8 cellular contexts compared by ENCODE assay signal in the genomic region with DNA sequence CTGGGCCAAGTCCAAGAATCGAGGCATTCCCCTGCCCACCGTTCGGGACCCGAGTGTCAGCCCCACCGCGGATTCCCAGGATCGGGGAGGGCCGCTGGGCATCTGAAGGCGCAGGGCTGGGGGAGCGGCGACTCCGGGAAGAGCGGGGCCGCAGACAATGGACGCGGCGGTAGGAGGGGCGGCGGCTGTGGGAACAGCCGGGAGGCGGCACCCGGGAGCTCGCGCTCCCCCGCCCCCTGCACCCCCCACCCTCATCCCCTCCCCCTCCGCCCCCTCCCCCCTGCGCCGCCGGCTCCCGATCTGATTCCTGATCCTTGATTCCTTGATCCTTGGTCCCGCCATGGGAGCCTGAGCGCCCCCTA. TPM values are rescaled to one million over a fixed set of nuclear protein-coding genes. Genes with fewer than 3 reads are reported as not detected.
DNase-seq lines count a peak whose midpoint lies in the region; ATAC-seq and TF ChIP-seq lines count a peak whose summit lies in the region.

A gene (plus strand): TSS at position 281 of the 362 bp plus-strand sequence. CDS start 15,274 bp downstream, outside the sequence.

- no peaks in the 10 kb centered on the region for H3K9me3 Mint-ChIP-seq in activated B cell treated with CpG ODN at 0.5 μM for 24 hours

- H3K36me3 Mint-ChIP-seq in activated B cell treated with CpG ODN at 0.5 μM for 24 hours (ENCODE audit: low read depth): no peaks in the 10 kb centered on the region

- peak within 1 kb of the TSS; percentile 84 for H3K4me3 Mint-ChIP-seq in activated B cell treated with CpG ODN at 0.5 μM for 24 hours

- H3K27ac Mint-ChIP-seq in activated B cell treated with CpG ODN at 0.5 μM for 24 hours: peak within 1 kb of the TSS; percentile 68

- H3K27me3 Mint-ChIP-seq in activated B cell treated with CpG ODN at 0.5 μM for 24 hours: no peaks in the 10 kb centered on the region

- peaks cover 45% of the 10 kb centered on the region for H3K4me1 Mint-ChIP-seq in activated B cell treated with CpG ODN at 0.5 μM for 24 hours

- TF ChIP-seq CTCF in activated B cell treated with CpG ODN at 0.5 μM for 24 hours (IDR thresholded peaks at IDR 0.05) (no peak), lung (IDR thresholded peaks at IDR 0.05; ENCODE audit: control extremely low read depth, extremely low read depth) (no peak)

- peak within 1 kb of the TSS in 1 of 2 donors; percentile 40 for H3K27ac ChIP-seq in lung (ENCODE audit: low read depth in 1 of 2, low read length in 1 of 2)

- intact Hi-C loops in activated B cell treated with CpG ODN at 0.5 μM for 24 hours (cut with micrococcal nuclease): no loop called here

- peaks cover 3 to 4% of the 10 kb centered on the region in 2 donors for H3K4me1 ChIP-seq in lung (ENCODE audit: control insufficient read depth in 2 of 2, insufficient read depth in 2 of 2, low read length in 2 of 2)

- peak within 1 kb of the TSS; percentile 51 for H3K4me3 ChIP-seq in lung

- 1 to 2% methylated on average over 17 to 29 of the region's 32 CpGs for WGBS in lung, 2 donors

- POLR2A ChIA-PET in activated B cell treated with CpG ODN at 0.5 μM for 24 hours (lab: Charles Lee): interaction anchor here (0.6 to 1.3 kb wide), 3 partner anchors 66 to 733 kb away, joined by 5 to 9 read pairs (median 9); no protein-coding TSS in a partner anchor

- CTCF ChIA-PET in activated B cell treated with CpG ODN at 0.5 μM for 24 hours (lab: Charles Lee): no interaction called here

- no peaks in the 10 kb centered on the region for H3K36me3 ChIP-seq in lung (ENCODE audit: control insufficient read depth in 2 of 2, insufficient read depth in 2 of 2, low read length in 2 of 2)

- H3K27me3 ChIP-seq in lung (ENCODE audit: control insufficient read depth, insufficient read depth): no peaks in the 10 kb centered on the region

- peak; percentile 98 for DNase-seq in D341Med (ENCODE audit: low spot score)
- DNase-seq in LHCN-M2 (ENCODE audit: low read depth): peak; percentile 9
- peak; percentile 74 for DNase-seq in activated B cell treated with CpG ODN at 0.5 μM for 24 hours
- peak; percentile 24 for DNase-seq in effector CD8-positive, alpha-beta T cell (lab: John Stamatoyannopoulos, UW)
- no peak for DNase-seq in lung (ENCODE audit: low spot score)
- DNase-seq in stimulated activated CD4-positive, alpha-beta T cell treated with anti-CD3 and anti-CD28 coated beads, TNF-alpha, amount 100 ng/mL, for 48 hours (ENCODE audit: low read depth in 3 of 3): peak in 2 of 3 donors; percentile 12 to 38
- DNase-seq in SW 1271 (lab: John Stamatoyannopoulos, UW): no peak

- H3K9me3 ChIP-seq in lung (ENCODE audit: control insufficient read depth in 2 of 2, insufficient read depth in 1 of 2, low read length in 1 of 2): no peaks in the 10 kb centered on the region

- ATAC-seq in activated B cell treated with CpG ODN at 0.5 μM for 24 hours (ENCODE audit: low read depth): peak; percentile 69
- ATAC-seq in lung (ENCODE audit: insufficient read depth, low FRiP score): peak; percentile 84
- ATAC-seq in GM18520 (IDR thresholded peaks at IDR 0.05; ENCODE audit: unreplicated experiment): no peak

RNA-seq across cellular contexts. Expression of the gene that starts here (rescaled TPM):
- total RNA-seq in LHCN-M2 (2014; rRNA removed) (under 0.01 TPM in 1 of 2 replicates, not detected in the other), activated B cell treated with CpG ODN at 0.5 μM for 24 hours (4.1 and 5.5 TPM in 2 replicates), lung (10 to 100 TPM in 1 of 2 donors, 1 to 10 TPM in 1; 2.7 to 13.9 TPM)
- 0.32 TPM for polyA plus RNA-seq in LHCN-M2 (2012)
- polyA plus RNA-seq in lung: 1 to 10 TPM; 1.3 to 1.7 TPM

Comparison
In these comparisons a context has a peak if more than half of its experiments do, and no peak if none do; other contexts are left out.
1. Peak in DNase-seq in LHCN-M2; RNA of the gene not detected or under 1 TPM.
2. DNase-seq: peak in D341Med (single experiment), activated B cell treated with CpG ODN at 0.5 μM for 24 hours (single experiment), effector CD8-positive, alpha-beta T cell (single experiment) and stimulated activated CD4-positive, alpha-beta T cell treated with anti-CD3 and anti-CD28 coated beads, TNF-alpha, amount 100 ng/mL, for 48 hours (2 of 3); none in lung (single experiment) and SW 1271 (0 of 2).